In genomic region chr10:4532467-4532866, GRCh38 we compare ENCODE assay signal across 15 cellular contexts.
DNase-seq lines count a peak whose midpoint lies in the region; ATAC-seq and TF ChIP-seq lines count a peak whose summit lies in the region.
"Had no signal": no experiment of that assay in that cellular context is flagged by ENCODE, and none has a peak within 500 bp of the region (broad histone marks: within the 10 kb centered on the region; RNA-seq: fewer than 3 reads in every experiment).

No MANE protein-coding gene starts in this region.

- H3K27ac ChIP-seq in GM23338 (ENCODE audit: low read depth), result no peak overlapping the region
- H3K27ac ChIP-seq: SJSA1 had no signal

- no peak for ATAC-seq in GM23338
- no peak for ATAC-seq in natural killer cell treated with Interleukin-12 subunit alpha and Interleukin-12 subunit beta and Interleukin-15 and Interleukin-18, amount 100 ng/mL, for 72 hours
- no peak for ATAC-seq in HG03432 (IDR thresholded peaks at IDR 0.05; ENCODE audit: unreplicated experiment)

- H3K27ac Mint-ChIP-seq in GM23338, result no peak overlapping the region
- no peak overlapping the region for H3K27ac Mint-ChIP-seq in natural killer cell treated with Interleukin-12 subunit alpha and Interleukin-12 subunit beta and Interleukin-15 and Interleukin-18, amount 100 ng/mL, for 72 hours
- H3K27ac Mint-ChIP-seq: CD14-positive monocyte had no signal

- no peaks in the 10 kb centered on the region for H3K36me3 ChIP-seq in GM23338 (ENCODE audit: insufficient read depth)
- H3K36me3 ChIP-seq: prostate gland, SJSA1 had no signal

- no peak for DNase-seq in GM23338 (ENCODE audit: low spot score)
- DNase-seq in amniotic stem cell (lab: John Stamatoyannopoulos, UW), result peak; percentile 36
- DNase-seq in fibroblast of pulmonary artery (ENCODE audit: low read depth), result peak; percentile 85
- DNase-seq in stromal cell of bone marrow (ENCODE audit: low read depth), result peak; percentile 88
- no peak for DNase-seq in natural killer cell treated with Interleukin-12 subunit alpha and Interleukin-12 subunit beta and Interleukin-15 and Interleukin-18, amount 100 ng/mL, for 72 hours (ENCODE audit: low spot score)
- no peak for DNase-seq in erythroblast (lab: John Stamatoyannopoulos, UW)
- DNase-seq in G401 (ENCODE audit: low spot score), result no peak
- DNase-seq: mesendoderm; NCI-H1930; stimulated activated CD4-positive, alpha-beta T cell treated with anti-CD3 and anti-CD28 coated beads, Interleukin-2, amount 100 ng/mL, for 48 hours; stimulated activated naive CD4-positive, alpha-beta T cell had no signal

- H3K9me3 Mint-ChIP-seq in GM23338, result peaks cover 2% of the 10 kb centered on the region; the same call in 2 of the 3 replicates
- no peaks in the 10 kb centered on the region for H3K9me3 Mint-ChIP-seq in natural killer cell treated with Interleukin-12 subunit alpha and Interleukin-12 subunit beta and Interleukin-15 and Interleukin-18, amount 100 ng/mL, for 72 hours

- H3K27me3 ChIP-seq in GM23338 (ENCODE audit: insufficient read depth), result no peaks in the 10 kb centered on the region
- H3K27me3 ChIP-seq: SJSA1 had no signal

- no peaks in the 10 kb centered on the region for H3K36me3 Mint-ChIP-seq in GM23338 (ENCODE audit: low read depth)
- no peaks in the 10 kb centered on the region for H3K36me3 Mint-ChIP-seq in natural killer cell treated with Interleukin-12 subunit alpha and Interleukin-12 subunit beta and Interleukin-15 and Interleukin-18, amount 100 ng/mL, for 72 hours
- H3K36me3 Mint-ChIP-seq: CD14-positive monocyte had no signal

- no peaks in the 10 kb centered on the region for H3K4me1 ChIP-seq in GM23338 (ENCODE audit: insufficient read depth)
- H3K4me1 ChIP-seq: prostate gland had no signal

- H3K4me3 Mint-ChIP-seq in GM23338, result no peak overlapping the region
- H3K4me3 Mint-ChIP-seq in natural killer cell treated with Interleukin-12 subunit alpha and Interleukin-12 subunit beta and Interleukin-15 and Interleukin-18, amount 100 ng/mL, for 72 hours, result no peak overlapping the region
- H3K4me3 Mint-ChIP-seq: CD14-positive monocyte had no signal

- no peaks in the 10 kb centered on the region for H3K79me2 ChIP-seq in GM23338 (replicated peaks; ENCODE audit: insufficient read depth)

- H2AFZ ChIP-seq in GM23338, result peak overlapping the region; percentile 69; the same call in 1 of the 2 replicates

- H3K9me2 ChIP-seq in GM23338 (ENCODE audit: insufficient read depth), result 0 out of 2 replicates have a peak, but pooled peaks cover 3% of the 10 kb centered on the region

- no peaks in the 10 kb centered on the region for H3K27me3 Mint-ChIP-seq in GM23338 (ENCODE audit: insufficient read depth, low read depth, poor library complexity)
- peaks cover 19 to 33% of the 10 kb centered on the region in 2 donors for H3K27me3 Mint-ChIP-seq in natural killer cell treated with Interleukin-12 subunit alpha and Interleukin-12 subunit beta and Interleukin-15 and Interleukin-18, amount 100 ng/mL, for 72 hours

- TF ChIP-seq POLR2A in erythroblast (IDR thresholded peaks at IDR 0.05; ENCODE audit: low read length), result no peak

- no peak overlapping the region for H3K4me3 ChIP-seq in GM23338
- H3K4me3 ChIP-seq in fibroblast of pulmonary artery (replicated peaks; ENCODE audit: low read depth, low read length), result no peak overlapping the region
- H3K4me3 ChIP-seq: prostate gland, SJSA1 had no signal

- in situ Hi-C loops in G401 (cut with HindIII; ENCODE audit: low sequenced_read_pairs), result no loop called here

- no peak overlapping the region for H3K4me2 ChIP-seq in GM23338

- no peaks in the 10 kb centered on the region for H3K4me1 Mint-ChIP-seq in GM23338
- H3K4me1 Mint-ChIP-seq in natural killer cell treated with Interleukin-12 subunit alpha and Interleukin-12 subunit beta and Interleukin-15 and Interleukin-18, amount 100 ng/mL, for 72 hours (ENCODE audit: low read depth in 2 of 2), result no peaks in the 10 kb centered on the region
- H3K4me1 Mint-ChIP-seq: CD14-positive monocyte had no signal

- H3F3A ChIP-seq in GM23338 (replicated peaks; ENCODE audit: low read depth), result no peaks in the 10 kb centered on the region

- TF ChIP-seq CTCF in GM23338 (conservative IDR thresholded peaks at IDR 0.05; ENCODE audit: low read depth in 2 of 2) (no peak), fibroblast of pulmonary artery (IDR thresholded peaks at IDR 0.05; ENCODE audit: low read length, missing control alignments) (no peak)

- no peaks in the 10 kb centered on the region for H4K20me1 ChIP-seq in GM23338 (replicated peaks; ENCODE audit: insufficient read depth)

TF ChIP-seq in GM23338, 12 proteins besides CTCF, POLR2A, EP300 and RAD21:
- no peak for TF ChIP-seq POLR2AphosphoS5 (IDR thresholded peaks at IDR 0.05; ENCODE audit: low read depth)
- TF ChIP-seq ETS1 (IDR thresholded peaks at IDR 0.05), result no peak
- no peak for TF ChIP-seq EZH2 (IDR thresholded peaks at IDR 0.05; ENCODE audit: low read depth, unreplicated experiment)
- TF ChIP-seq REST (IDR thresholded peaks at IDR 0.05; ENCODE audit: unreplicated experiment), result no peak
- no peak for TF ChIP-seq EZH2phosphoT487 (IDR thresholded peaks at IDR 0.05; ENCODE audit: unreplicated experiment)

Comparison
In these comparisons a context has a peak if more than half of its experiments do, and no peak if none do; other contexts are left out.
1. DNase-seq: peak in amniotic stem cell (single experiment), fibroblast of pulmonary artery (single experiment) and stromal cell of bone marrow (single experiment); none in GM23338 (single experiment), natural killer cell treated with Interleukin-12 subunit alpha and Interleukin-12 subunit beta and Interleukin-15 and Interleukin-18, amount 100 ng/mL, for 72 hours (single experiment), erythroblast (0 of 2) and G401 (single experiment).